20 cellular contexts compared by ENCODE assay signal in the genomic region with DNA sequence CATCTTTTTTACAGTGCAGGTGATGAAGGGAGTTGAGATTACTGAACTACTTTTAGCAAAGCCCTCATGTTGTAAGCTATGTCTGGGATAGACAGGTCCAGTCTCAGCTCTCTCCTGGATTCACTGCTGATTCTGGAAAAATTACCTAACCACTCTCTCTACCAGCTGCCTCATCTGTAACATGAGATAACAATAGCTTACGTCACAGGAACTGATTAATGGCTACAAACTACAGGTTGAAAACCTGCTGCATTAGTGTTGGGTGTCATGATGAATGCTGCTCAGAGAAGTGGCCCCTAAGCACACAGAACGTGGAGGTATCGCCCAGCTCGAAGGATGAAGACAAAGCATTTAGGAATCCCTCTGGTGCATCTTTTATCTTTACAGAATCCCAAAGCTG.
DNase-seq lines count a peak whose midpoint lies in the region; ATAC-seq and TF ChIP-seq lines count a peak whose summit lies in the region.
"Had no signal": no experiment of that assay in that cellular context is flagged by ENCODE, and none has a peak within 500 bp of the region (broad histone marks: within the 10 kb centered on the region; RNA-seq: fewer than 3 reads in every experiment).

No MANE protein-coding gene starts in this region.

- no peaks in the 10 kb centered on the region for H3K36me3 Mint-ChIP-seq in WTC11
- H3K36me3 Mint-ChIP-seq in activated naive CD4-positive, alpha-beta T cell treated with anti-CD3 and anti-CD28 coated beads, Interleukin-2, amount 50 U/mL, for 72 hours: peaks cover 17 to 28% of the 10 kb centered on the region in 2 donors

- no peak overlapping the region for H3K4me3 ChIP-seq in psoas muscle
- H3K4me3 ChIP-seq: lung, uterus had no signal

- peaks cover 0 to 10% of the 10 kb centered on the region in 2 donors for H3K36me3 ChIP-seq in psoas muscle (ENCODE audit: insufficient read depth in 1 of 2, low read depth in 1 of 2)
- H3K36me3 ChIP-seq: uterus had no signal

- intact Hi-C loops in psoas muscle (cut with DNase I): no loop called here

- no peaks in the 10 kb centered on the region for H3K27me3 Mint-ChIP-seq in WTC11 (ENCODE audit: low read depth)
- H3K27me3 Mint-ChIP-seq: activated naive CD8-positive, alpha-beta T cell treated with anti-CD3 and anti-CD28 coated beads, Interleukin-2, amount 10 ng/mL, durations not matched to agents 7 days and 5 days; activated T-cell treated with anti-CD3 and anti-CD28 coated beads, Interleukin-2, amount 50 U/mL, for 24 hours; effector memory CD8-positive, alpha-beta T cell; IgD-negative memory B cell had no signal

- H3K27me3 ChIP-seq in psoas muscle (ENCODE audit: insufficient read depth in 3 of 3, low read length in 2 of 3): no peaks in the 10 kb centered on the region
- H3K27me3 ChIP-seq: uterus had no signal

- ATAC-seq in WTC11 (no peak), psoas muscle (no peak)
- no peak for ATAC-seq in activated naive CD4-positive, alpha-beta T cell treated with anti-CD3 and anti-CD28 coated beads, Interleukin-2, amount 50 U/mL, for 72 hours
- ATAC-seq: effector memory CD8-positive, alpha-beta T cell had no signal

- no peaks in the 10 kb centered on the region for H3K9me3 ChIP-seq in psoas muscle
- H3K9me3 ChIP-seq: uterus had no signal

- H3K27ac ChIP-seq in psoas muscle: no peak overlapping the region
- H3K27ac ChIP-seq: uterus had no signal

- no peaks in the 10 kb centered on the region for H3K9me3 Mint-ChIP-seq in WTC11
- H3K9me3 Mint-ChIP-seq in activated naive CD4-positive, alpha-beta T cell treated with anti-CD3 and anti-CD28 coated beads, Interleukin-2, amount 50 U/mL, for 72 hours: peaks cover 3 to 8% of the 10 kb centered on the region in 2 donors
- H3K9me3 Mint-ChIP-seq: effector memory CD8-positive, alpha-beta T cell; nephron progenitor cell had no signal

- peak overlapping the region; percentile 13; the same call in 1 of the 2 replicates for H3K27ac Mint-ChIP-seq in WTC11
- peak overlapping the region in 1 of 2 donors; percentile 46 for H3K27ac Mint-ChIP-seq in activated naive CD4-positive, alpha-beta T cell treated with anti-CD3 and anti-CD28 coated beads, Interleukin-2, amount 50 U/mL, for 72 hours
- H3K27ac Mint-ChIP-seq: activated naive CD8-positive, alpha-beta T cell treated with anti-CD3 and anti-CD28 coated beads, Interleukin-2, amount 10 ng/mL, durations not matched to agents 7 days and 5 days; activated T-cell treated with anti-CD3 and anti-CD28 coated beads, Interleukin-2, amount 50 U/mL, for 24 hours; effector memory CD8-positive, alpha-beta T cell; IgD-negative memory B cell; nephron progenitor cell had no signal

- DNase-seq in DMS153 (lab: John Stamatoyannopoulos, UW) (peak; percentile 83), NCI-H1417 (lab: John Stamatoyannopoulos, UW) (peak; percentile 60 to 89 (median 72)), NCI-H2196 treated with DMSO at 0.1 percent for 48 hours (lab: John Stamatoyannopoulos, UW; ENCODE audit: unreplicated experiment) (peak; percentile 37), WTC11 (ENCODE audit: low spot score) (no peak), psoas muscle (no peak), activated gamma-delta T cell (lab: John Stamatoyannopoulos, UW) (no peak), kidney glomerular epithelial cell (lab: John Stamatoyannopoulos, UW) (no peak)
- no peak for DNase-seq in activated naive CD4-positive, alpha-beta T cell treated with anti-CD3 and anti-CD28 coated beads, Interleukin-2, amount 50 U/mL, for 72 hours (ENCODE audit: low spot score in 2 of 2)
- DNase-seq: activated CD4-positive, alpha-beta T cell treated with anti-CD3 and anti-CD28 coated beads, Interleukin-2, amount 50 U/mL, for 1 hour; activated naive CD8-positive, alpha-beta T cell treated with anti-CD3 and anti-CD28 coated beads, Interleukin-2, amount 10 ng/mL, durations not matched to agents 7 days and 5 days; activated T-cell treated with anti-CD3 and anti-CD28 coated beads, Interleukin-2, amount 50 U/mL, for 24 hours; effector memory CD8-positive, alpha-beta T cell; HCEC 1CT; NCI-H1048; nephron progenitor cell; SK-N-SH; stimulated activated CD4-positive, alpha-beta T cell treated with anti-CD3 and anti-CD28 coated beads, Interleukin-15, amount 100 ng/mL, for 24 hours; uterus had no signal

- CTCF ChIA-PET in WTC11 (lab: Charles Lee): no interaction called here

- H3K4me3 Mint-ChIP-seq in WTC11: no peak overlapping the region
- H3K4me3 Mint-ChIP-seq: activated naive CD8-positive, alpha-beta T cell treated with anti-CD3 and anti-CD28 coated beads, Interleukin-2, amount 10 ng/mL, durations not matched to agents 7 days and 5 days; activated T-cell treated with anti-CD3 and anti-CD28 coated beads, Interleukin-2, amount 50 U/mL, for 24 hours; effector memory CD8-positive, alpha-beta T cell; IgD-negative memory B cell; nephron progenitor cell had no signal

- POLR2A ChIA-PET in WTC11 (lab: Charles Lee): no interaction called here

- 53 to 79% (median 75%) methylated on average over 4 of the region's 4 CpGs for WGBS in psoas muscle, 3 donors

- no peaks in the 10 kb centered on the region for H3K4me1 ChIP-seq in psoas muscle
- H3K4me1 ChIP-seq: uterus had no signal

- TF ChIP-seq CTCF in WTC11 (IDR thresholded peaks at IDR 0.05) (no peak), psoas muscle (IDR thresholded peaks at IDR 0.05) (no peak)

- peaks cover 3% of the 10 kb centered on the region; the same call in 1 of the 2 replicates for H3K4me1 Mint-ChIP-seq in WTC11
- H3K4me1 Mint-ChIP-seq: activated naive CD8-positive, alpha-beta T cell treated with anti-CD3 and anti-CD28 coated beads, Interleukin-2, amount 10 ng/mL, durations not matched to agents 7 days and 5 days; IgD-negative memory B cell had no signal

TF ChIP-seq in WTC11, 78 proteins besides CTCF, POLR2A, EP300 and RAD21 (continues in another document):
- TF ChIP-seq, protein P1, sequence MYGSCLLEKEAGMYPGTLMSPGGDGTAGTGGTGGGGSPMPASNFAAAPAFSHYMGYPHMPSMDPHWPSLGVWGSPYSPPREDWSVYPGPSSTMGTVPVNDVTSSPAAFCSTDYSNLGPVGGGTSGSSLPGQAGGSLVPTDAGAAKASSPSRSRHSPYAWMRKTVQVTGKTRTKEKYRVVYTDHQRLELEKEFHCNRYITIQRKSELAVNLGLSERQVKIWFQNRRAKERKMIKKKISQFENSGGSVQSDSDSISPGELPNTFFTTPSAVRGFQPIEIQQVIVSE (CRISPR knock-in tag; IDR thresholded peaks at IDR 0.05; ENCODE audit: borderline replicate concordance): no peak
- TF ChIP-seq, protein P2, sequence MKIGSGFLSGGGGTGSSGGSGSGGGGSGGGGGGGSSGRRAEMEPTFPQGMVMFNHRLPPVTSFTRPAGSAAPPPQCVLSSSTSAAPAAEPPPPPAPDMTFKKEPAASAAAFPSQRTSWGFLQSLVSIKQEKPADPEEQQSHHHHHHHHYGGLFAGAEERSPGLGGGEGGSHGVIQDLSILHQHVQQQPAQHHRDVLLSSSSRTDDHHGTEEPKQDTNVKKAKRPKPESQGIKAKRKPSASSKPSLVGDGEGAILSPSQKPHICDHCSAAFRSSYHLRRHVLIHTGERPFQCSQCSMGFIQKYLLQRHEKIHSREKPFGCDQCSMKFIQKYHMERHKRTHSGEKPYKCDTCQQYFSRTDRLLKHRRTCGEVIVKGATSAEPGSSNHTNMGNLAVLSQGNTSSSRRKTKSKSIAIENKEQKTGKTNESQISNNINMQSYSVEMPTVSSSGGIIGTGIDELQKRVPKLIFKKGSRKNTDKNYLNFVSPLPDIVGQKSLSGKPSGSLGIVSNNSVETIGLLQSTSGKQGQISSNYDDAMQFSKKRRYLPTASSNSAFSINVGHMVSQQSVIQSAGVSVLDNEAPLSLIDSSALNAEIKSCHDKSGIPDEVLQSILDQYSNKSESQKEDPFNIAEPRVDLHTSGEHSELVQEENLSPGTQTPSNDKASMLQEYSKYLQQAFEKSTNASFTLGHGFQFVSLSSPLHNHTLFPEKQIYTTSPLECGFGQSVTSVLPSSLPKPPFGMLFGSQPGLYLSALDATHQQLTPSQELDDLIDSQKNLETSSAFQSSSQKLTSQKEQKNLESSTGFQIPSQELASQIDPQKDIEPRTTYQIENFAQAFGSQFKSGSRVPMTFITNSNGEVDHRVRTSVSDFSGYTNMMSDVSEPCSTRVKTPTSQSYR (CRISPR knock-in tag; IDR thresholded peaks at IDR 0.05): no peak
- TF ChIP-seq, protein P3, sequence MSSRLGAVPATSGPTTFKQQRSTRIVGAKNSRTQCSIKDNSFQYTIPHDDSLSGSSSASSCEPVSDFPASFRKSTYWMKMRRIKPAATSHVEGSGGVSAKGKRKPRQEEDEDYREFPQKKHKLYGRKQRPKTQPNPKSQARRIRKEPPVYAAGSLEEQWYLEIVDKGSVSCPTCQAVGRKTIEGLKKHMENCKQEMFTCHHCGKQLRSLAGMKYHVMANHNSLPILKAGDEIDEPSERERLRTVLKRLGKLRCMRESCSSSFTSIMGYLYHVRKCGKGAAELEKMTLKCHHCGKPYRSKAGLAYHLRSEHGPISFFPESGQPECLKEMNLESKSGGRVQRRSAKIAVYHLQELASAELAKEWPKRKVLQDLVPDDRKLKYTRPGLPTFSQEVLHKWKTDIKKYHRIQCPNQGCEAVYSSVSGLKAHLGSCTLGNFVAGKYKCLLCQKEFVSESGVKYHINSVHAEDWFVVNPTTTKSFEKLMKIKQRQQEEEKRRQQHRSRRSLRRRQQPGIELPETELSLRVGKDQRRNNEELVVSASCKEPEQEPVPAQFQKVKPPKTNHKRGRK (CRISPR knock-in tag; IDR thresholded peaks at IDR 0.05; ENCODE audit: borderline replicate concordance): no peak
- TF ChIP-seq, protein P4, sequence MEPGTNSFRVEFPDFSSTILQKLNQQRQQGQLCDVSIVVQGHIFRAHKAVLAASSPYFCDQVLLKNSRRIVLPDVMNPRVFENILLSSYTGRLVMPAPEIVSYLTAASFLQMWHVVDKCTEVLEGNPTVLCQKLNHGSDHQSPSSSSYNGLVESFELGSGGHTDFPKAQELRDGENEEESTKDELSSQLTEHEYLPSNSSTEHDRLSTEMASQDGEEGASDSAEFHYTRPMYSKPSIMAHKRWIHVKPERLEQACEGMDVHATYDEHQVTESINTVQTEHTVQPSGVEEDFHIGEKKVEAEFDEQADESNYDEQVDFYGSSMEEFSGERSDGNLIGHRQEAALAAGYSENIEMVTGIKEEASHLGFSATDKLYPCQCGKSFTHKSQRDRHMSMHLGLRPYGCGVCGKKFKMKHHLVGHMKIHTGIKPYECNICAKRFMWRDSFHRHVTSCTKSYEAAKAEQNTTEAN (CRISPR knock-in tag; IDR thresholded peaks at IDR 0.05): no peak
- TF ChIP-seq NR2C2 (CRISPR knock-in tag; IDR thresholded peaks at IDR 0.05) (no peak), CREM (CRISPR knock-in tag; IDR thresholded peaks at IDR 0.05) (no peak), HMGA2 (CRISPR knock-in tag; IDR thresholded peaks at IDR 0.05) (no peak), ZNF219 (CRISPR knock-in tag; IDR thresholded peaks at IDR 0.05; ENCODE audit: borderline replicate concordance) (no peak)

Comparison
In these comparisons a context has a peak if more than half of its experiments do, and no peak if none do; other contexts are left out.
1. DNase-seq: peak in DMS153 (single experiment), NCI-H1417 (3 of 3) and NCI-H2196 treated with DMSO at 0.1 percent for 48 hours (single experiment); none in WTC11 (single experiment), psoas muscle (0 of 2), activated gamma-delta T cell (single experiment), kidney glomerular epithelial cell (single experiment) and activated naive CD4-positive, alpha-beta T cell treated with anti-CD3 and anti-CD28 coated beads, Interleukin-2, amount 50 U/mL, for 72 hours (0 of 2).